Comparison of ENCODE assay signal across 3 cellular contexts in the genomic region with DNA sequence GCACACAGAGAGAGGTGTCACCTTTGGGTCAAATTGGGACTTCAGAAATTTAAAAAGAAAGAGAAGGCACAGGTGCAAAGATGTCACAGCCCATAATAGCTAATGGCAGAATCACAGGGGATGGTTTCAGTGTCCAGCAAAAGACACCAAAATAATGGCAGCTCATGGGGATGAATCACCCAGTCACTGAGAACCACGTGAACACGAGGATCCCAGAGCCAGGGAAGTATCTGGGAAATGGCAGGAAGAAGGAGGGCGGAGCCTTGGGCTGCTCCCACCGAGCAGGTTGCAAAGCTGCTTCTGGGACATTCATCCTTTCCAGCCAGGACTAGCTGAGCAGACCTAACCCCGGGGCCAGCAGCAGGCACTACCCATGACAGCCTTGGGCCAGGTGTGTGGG.
A peak's percentile ranks its signal among the peaks of the same experiment; 100 is the strongest.
TF ChIP-seq lines count a peak whose summit lies in the region.

No MANE protein-coding gene starts in this region.

TF ChIP-seq in HEK293, 187 proteins besides CTCF, POLR2A, EP300 and RAD21:
- TF ChIP-seq, protein P1, sequence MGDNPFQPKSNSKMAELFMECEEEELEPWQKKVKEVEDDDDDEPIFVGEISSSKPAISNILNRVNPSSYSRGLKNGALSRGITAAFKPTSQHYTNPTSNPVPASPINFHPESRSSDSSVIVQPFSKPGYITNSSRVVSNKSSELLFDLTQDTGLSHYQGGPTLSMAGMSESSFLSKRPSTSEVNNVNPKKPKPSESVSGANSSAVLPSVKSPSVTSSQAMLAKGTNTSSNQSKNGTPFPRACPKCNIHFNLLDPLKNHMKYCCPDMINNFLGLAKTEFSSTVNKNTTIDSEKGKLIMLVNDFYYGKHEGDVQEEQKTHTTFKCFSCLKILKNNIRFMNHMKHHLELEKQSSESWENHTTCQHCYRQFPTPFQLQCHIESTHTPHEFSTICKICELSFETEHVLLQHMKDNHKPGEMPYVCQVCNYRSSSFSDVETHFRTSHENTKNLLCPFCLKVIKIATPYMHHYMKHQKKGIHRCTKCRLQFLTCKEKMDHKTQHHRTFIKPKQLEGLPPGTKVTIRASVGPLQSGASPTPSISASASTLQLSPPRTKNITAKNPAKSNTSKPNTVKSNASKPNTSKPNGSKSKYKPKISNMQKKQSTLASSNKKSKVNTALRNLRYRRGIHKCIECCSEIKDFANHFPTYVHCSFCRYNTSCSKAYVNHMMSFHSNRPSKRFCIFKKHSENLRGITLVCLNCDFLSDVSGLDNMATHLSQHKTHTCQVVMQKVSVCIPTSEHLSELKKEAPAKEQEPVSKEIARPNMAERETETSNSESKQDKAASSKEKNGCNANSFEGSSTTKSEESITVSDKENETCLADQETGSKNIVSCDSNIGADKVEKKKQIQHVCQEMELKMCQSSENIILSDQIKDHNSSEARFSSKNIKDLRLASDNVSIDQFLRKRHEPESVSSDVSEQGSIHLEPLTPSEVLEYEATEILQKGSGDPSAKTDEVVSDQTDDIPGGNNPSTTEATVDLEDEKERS (tag by site-specific recombination; IDR thresholded peaks at IDR 0.05): no peak
- no peak for TF ChIP-seq ZNF426 (tag by site-specific recombination; IDR thresholded peaks at IDR 0.05)
- peak; percentile 61; the same call in 1 of the 2 replicates for TF ChIP-seq ZNF394 (tag by site-specific recombination; IDR thresholded peaks at IDR 0.05; ENCODE audit: borderline replicate concordance)
- no peak for TF ChIP-seq ZNF366 (tag by site-specific recombination; conservative IDR thresholded peaks at IDR 0.05)
- TF ChIP-seq ZBTB17 (tag by site-specific recombination; IDR thresholded peaks at IDR 0.05): peak; percentile 87
- no peak for TF ChIP-seq ZNF169 (tag by site-specific recombination; IDR thresholded peaks at IDR 0.05)

TF ChIP-seq in WTC11, 78 proteins besides CTCF, POLR2A, EP300 and RAD21:
- no peak for TF ChIP-seq ZNF219 (CRISPR knock-in tag; IDR thresholded peaks at IDR 0.05; ENCODE audit: borderline replicate concordance)

TF ChIP-seq in HepG2, 621 proteins besides CTCF, POLR2A, EP300 and RAD21:
- TF ChIP-seq NAIF1 (CRISPR knock-in tag; IDR thresholded peaks at IDR 0.05; ENCODE audit: borderline replicate concordance) (no peak), ZNF431 (CRISPR knock-in tag; IDR thresholded peaks at IDR 0.05; ENCODE audit: borderline replicate concordance, low read depth) (no peak), FOSL2 (CRISPR knock-in tag; IDR thresholded peaks at IDR 0.05) (peak; percentile 66)
